In the genomic region with DNA sequence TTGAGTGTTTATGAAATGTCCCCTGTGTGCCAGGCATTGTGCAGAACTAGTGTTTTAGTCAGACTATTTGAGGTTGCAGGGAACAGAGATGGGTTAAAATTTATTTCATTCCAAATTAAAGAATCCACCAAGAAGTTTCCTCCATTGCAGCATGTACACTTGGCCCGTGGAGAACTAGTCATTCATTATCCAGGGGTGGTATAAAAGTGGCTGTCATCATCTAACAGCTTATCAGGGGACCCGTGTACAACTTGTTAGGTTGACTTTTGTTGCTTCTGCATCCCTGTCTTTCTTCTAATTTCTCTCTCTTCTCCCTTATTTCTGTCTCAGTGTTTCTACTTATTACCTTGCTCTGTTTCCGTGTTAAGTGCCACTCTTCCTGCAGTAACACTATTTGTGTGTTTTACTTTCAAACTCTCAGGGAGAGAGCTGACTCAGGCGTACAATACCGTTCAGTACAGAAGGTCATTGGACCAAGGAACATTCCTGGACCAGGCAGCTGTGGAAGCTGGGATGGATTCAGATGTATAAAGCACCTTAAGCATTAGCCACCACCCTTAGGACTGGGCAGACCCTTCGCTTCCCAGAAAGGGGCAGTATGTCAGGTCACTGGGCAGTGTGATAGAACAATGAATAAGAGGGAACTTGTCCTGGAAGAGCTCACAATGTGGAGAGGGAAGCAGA, we compare ENCODE assay signal across 10 cellular contexts. TPM values are rescaled to one million over a fixed set of nuclear protein-coding genes. Genes with fewer than 3 reads are reported as not detected.
DNase-seq lines count a peak whose midpoint lies in the region; ATAC-seq and TF ChIP-seq lines count a peak whose summit lies in the region.
"Had no signal": no experiment of that assay in that cellular context is flagged by ENCODE, and none has a peak within 500 bp of the region (broad histone marks: within the 10 kb centered on the region; RNA-seq: fewer than 3 reads in every experiment).

No MANE protein-coding gene starts in this region.

- peak; percentile 6 for DNase-seq in HK-2 (ENCODE audit: unreplicated experiment)
- DNase-seq in activated naive CD8-positive, alpha-beta T cell treated with anti-CD3 and anti-CD28 coated beads, Interleukin-2, amount 50 U/mL, for 24 hours = no peak
- no peak for DNase-seq in left ventricle myocardium inferior
- peak; percentile 11 for DNase-seq in pulmonary artery endothelial cell (ENCODE audit: low read depth, low spot score)
- DNase-seq in NCI-H345 (lab: John Stamatoyannopoulos, UW) = no peak
- DNase-seq: anterior cingulate cortex, ovary had no signal

- intact Hi-C loops in left ventricle myocardium inferior (cut with micrococcal nuclease) = no loop called here

- H3K4me3 ChIP-seq in left ventricle myocardium inferior = no peak overlapping the region
- H3K4me3 ChIP-seq: ovary had no signal

- H3K4me1 Mint-ChIP-seq in activated naive CD8-positive, alpha-beta T cell treated with anti-CD3 and anti-CD28 coated beads, Interleukin-2, amount 50 U/mL, for 24 hours = peaks cover 85% of the 10 kb centered on the region

- H3K27me3 Mint-ChIP-seq in activated naive CD8-positive, alpha-beta T cell treated with anti-CD3 and anti-CD28 coated beads, Interleukin-2, amount 50 U/mL, for 24 hours = no peaks in the 10 kb centered on the region

- H3K36me3 Mint-ChIP-seq in activated naive CD8-positive, alpha-beta T cell treated with anti-CD3 and anti-CD28 coated beads, Interleukin-2, amount 50 U/mL, for 24 hours (ENCODE audit: low read depth) = no peaks in the 10 kb centered on the region

- H3K4me3 Mint-ChIP-seq in activated naive CD8-positive, alpha-beta T cell treated with anti-CD3 and anti-CD28 coated beads, Interleukin-2, amount 50 U/mL, for 24 hours = no peak overlapping the region

- H3K36me3 ChIP-seq in left ventricle myocardium inferior = no peaks in the 10 kb centered on the region
- H3K36me3 ChIP-seq: ovary had no signal

- H3K27ac Mint-ChIP-seq in activated naive CD8-positive, alpha-beta T cell treated with anti-CD3 and anti-CD28 coated beads, Interleukin-2, amount 50 U/mL, for 24 hours = peak overlapping the region; percentile 37

- H3K4me1 ChIP-seq in left ventricle myocardium inferior = peaks cover 100% of the 10 kb centered on the region

- H3K9me3 ChIP-seq in left ventricle myocardium inferior (replicated peaks) = no peaks in the 10 kb centered on the region
- H3K9me3 ChIP-seq: ovary had no signal

- no peak for TF ChIP-seq CTCF in left ventricle myocardium inferior (IDR thresholded peaks at IDR 0.05; ENCODE audit: borderline replicate concordance)

- ATAC-seq in activated naive CD8-positive, alpha-beta T cell treated with anti-CD3 and anti-CD28 coated beads, Interleukin-2, amount 50 U/mL, for 24 hours = no peak
- ATAC-seq in HG03354 (IDR thresholded peaks at IDR 0.05; ENCODE audit: poor library complexity, severe bottlenecking, unreplicated experiment) (no peak), HG02588 (IDR thresholded peaks at IDR 0.05; ENCODE audit: unreplicated experiment) (no peak), GM19467 (IDR thresholded peaks at IDR 0.05; ENCODE audit: unreplicated experiment) (no peak)

- peak overlapping the region; percentile 29 for H3K27ac ChIP-seq in left ventricle myocardium inferior (replicated peaks)
- H3K27ac ChIP-seq: ovary had no signal

- H3K27me3 ChIP-seq in left ventricle myocardium inferior (ENCODE audit: low read depth) = no peaks in the 10 kb centered on the region
- H3K27me3 ChIP-seq: ovary had no signal

- H3K9me3 Mint-ChIP-seq in activated naive CD8-positive, alpha-beta T cell treated with anti-CD3 and anti-CD28 coated beads, Interleukin-2, amount 50 U/mL, for 24 hours = no peaks in the 10 kb centered on the region

RNA-seq across cellular contexts. Expression of gene MAP3K1, which starts 36.1 kb away (rescaled TPM):
- total RNA-seq in left ventricle myocardium inferior (5.7 TPM), pulmonary artery endothelial cell (13.8 and 17.8 TPM in 2 replicates)

RNA-seq across cellular contexts. Expression of gene SETD9, which starts 58.0 kb away (rescaled TPM):
- total RNA-seq in left ventricle myocardium inferior = 16.3 TPM
- 6.5 and 15.6 TPM in 2 replicates for total RNA-seq in pulmonary artery endothelial cell

Comparison
In these comparisons a context has a peak if more than half of its experiments do, and no peak if none do; other contexts are left out.
1. DNase-seq: peak in HK-2 (single experiment) and pulmonary artery endothelial cell (single experiment); none in activated naive CD8-positive, alpha-beta T cell treated with anti-CD3 and anti-CD28 coated beads, Interleukin-2, amount 50 U/mL, for 24 hours (single experiment), left ventricle myocardium inferior (single experiment) and NCI-H345 (single experiment).